In the genomic region with DNA sequence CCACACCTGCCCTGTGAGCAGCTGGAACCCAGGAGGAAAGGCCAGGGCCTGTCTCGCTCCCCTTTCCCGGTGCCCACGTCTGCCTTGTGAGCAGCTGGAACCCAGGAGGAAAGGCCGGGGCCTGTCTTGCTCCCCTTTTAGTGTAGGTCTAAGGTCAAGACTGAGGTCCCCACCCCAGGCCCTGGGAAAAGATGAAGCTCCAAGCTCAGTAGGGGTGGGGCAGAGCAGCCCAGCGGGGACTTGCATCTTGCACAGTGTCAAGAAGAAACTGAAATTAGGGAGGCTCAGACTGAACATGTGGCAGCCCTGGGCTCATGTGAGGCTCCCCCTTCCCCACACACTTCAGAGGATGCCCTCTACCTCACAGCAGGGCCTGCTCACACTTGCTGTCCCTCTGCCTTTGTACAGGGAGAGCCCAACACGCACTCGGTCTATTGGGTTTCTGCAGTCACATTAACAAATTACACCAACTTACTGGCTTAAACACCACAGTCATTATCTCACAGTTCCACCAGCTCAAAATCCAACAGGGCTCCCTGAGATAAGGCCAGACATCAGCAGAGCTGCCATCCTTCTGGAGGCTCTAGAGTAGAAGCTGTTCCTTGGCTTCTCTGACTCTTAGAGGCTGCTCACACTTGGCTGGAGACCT, we compare ENCODE assay signal across 12 cellular contexts.
"Had no signal": no experiment of that assay in that cellular context is flagged by ENCODE, and none has a peak within 500 bp of the region (broad histone marks: within the 10 kb centered on the region; RNA-seq: fewer than 3 reads in every experiment).

No MANE protein-coding gene starts in this region.

- H3K27me3 ChIP-seq: suprapubic skin had no signal

- H3K27ac Mint-ChIP-seq: activated naive CD4-positive, alpha-beta T cell treated with anti-CD3 and anti-CD28 coated beads, Interleukin-2, amount 50 U/mL, for 72 hours; natural killer cell; type B pancreatic cell had no signal

- H3K27ac ChIP-seq: esophagus squamous epithelium, suprapubic skin had no signal

- H3K36me3 Mint-ChIP-seq: activated naive CD4-positive, alpha-beta T cell treated with anti-CD3 and anti-CD28 coated beads, Interleukin-2, amount 50 U/mL, for 72 hours; natural killer cell; type B pancreatic cell had no signal

- ATAC-seq: activated naive CD4-positive, alpha-beta T cell treated with anti-CD3 and anti-CD28 coated beads, Interleukin-2, amount 50 U/mL, for 72 hours; left lobe of liver; natural killer cell; stimulated activated naive CD8-positive, alpha-beta T cell treated with anti-CD3 and anti-CD28 coated beads, Interleukin-15, Interleukin-2, amounts not matched to agents 100 U/mL and 50 U/mL, for 24 hours had no signal

- H3K9me3 ChIP-seq: suprapubic skin had no signal

- H3K4me3 ChIP-seq: esophagus squamous epithelium, suprapubic skin had no signal

- H3K9me3 Mint-ChIP-seq: activated naive CD4-positive, alpha-beta T cell treated with anti-CD3 and anti-CD28 coated beads, Interleukin-2, amount 50 U/mL, for 72 hours; natural killer cell; type B pancreatic cell had no signal

- H3K4me3 Mint-ChIP-seq: natural killer cell, type B pancreatic cell had no signal

- DNase-seq: activated CD4-positive, CD25-positive, alpha-beta regulatory T cell; activated effector memory CD4-positive, alpha-beta T cell treated with anti-CD3 and anti-CD28 coated beads, Interleukin-2, amount 50 U/mL, for 16 hours; activated T-cell treated with anti-CD3 and anti-CD28 coated beads, Interleukin-2, amount 50 U/mL, for 1 hour; esophagus squamous epithelium; natural killer cell; stimulated activated CD4-positive, alpha-beta T cell treated with anti-CD3 and anti-CD28 coated beads, Interleukin-2, amount 100 ng/mL, for 48 hours; stimulated activated naive CD8-positive, alpha-beta T cell treated with anti-CD3 and anti-CD28 coated beads, Interleukin-15, Interleukin-2, amounts not matched to agents 100 U/mL and 50 U/mL, for 24 hours; T1000 had no signal
